ENCODE assay signal across 17 cellular contexts in the genomic region with DNA sequence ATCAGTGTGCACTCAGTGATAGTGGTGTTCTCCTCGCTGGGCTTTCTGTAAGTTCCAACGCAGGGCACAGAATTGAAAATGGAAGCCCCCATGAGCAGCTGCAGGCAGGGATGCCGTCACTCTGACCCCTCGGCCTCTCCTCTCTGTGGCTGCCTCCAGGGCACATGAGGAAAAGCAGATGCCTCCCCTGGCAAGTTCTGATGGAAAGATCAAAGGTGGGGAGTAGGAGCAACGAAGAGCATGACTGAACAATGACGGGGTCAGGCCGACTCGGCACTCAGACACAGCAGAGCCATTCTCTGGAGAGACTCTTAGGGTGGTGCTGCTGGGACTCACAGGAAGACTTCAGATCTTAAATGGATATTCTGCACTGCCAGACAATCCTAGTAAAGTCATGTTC.
DNase-seq lines count a peak whose midpoint lies in the region; ATAC-seq and TF ChIP-seq lines count a peak whose summit lies in the region.
"Had no signal": no experiment of that assay in that cellular context is flagged by ENCODE, and none has a peak within 500 bp of the region (broad histone marks: within the 10 kb centered on the region; RNA-seq: fewer than 3 reads in every experiment).

No MANE protein-coding gene starts in this region.

- peak overlapping the region; percentile 47 for H2AFZ ChIP-seq in neural progenitor cell (replicated peaks)
- H2AFZ ChIP-seq: GM23338 had no signal

- H3K36me3 ChIP-seq in Panc1 (ENCODE audit: control insufficient read depth, insufficient read depth, low read length) (no peaks in the 10 kb centered on the region), neural progenitor cell (no peaks in the 10 kb centered on the region), stomach smooth muscle (ENCODE audit: control insufficient read depth in 2 of 2, insufficient read depth in 2 of 2, low read length in 2 of 2) (no peaks in the 10 kb centered on the region)

- TF ChIP-seq CTCF in Panc1 (IDR thresholded peaks at IDR 0.05) (no peak), foreskin fibroblast (IDR thresholded peaks at IDR 0.05; ENCODE audit: low read depth, low read length) (no peak), neural progenitor cell (IDR thresholded peaks at IDR 0.05) (no peak)

- H3K27me3 ChIP-seq in Panc1 (ENCODE audit: control insufficient read depth, insufficient read depth, low read length) (no peaks in the 10 kb centered on the region), neural progenitor cell (no peaks in the 10 kb centered on the region), stomach smooth muscle (ENCODE audit: control insufficient read depth in 1 of 2, insufficient read depth in 2 of 2, low read length in 2 of 2) (no peaks in the 10 kb centered on the region)

- H3K4me3 Mint-ChIP-seq in neural progenitor cell (no peak overlapping the region), immature natural killer cell (no peak overlapping the region)
- H3K4me3 Mint-ChIP-seq: CD4-positive, alpha-beta T cell; GM23338 had no signal

- DNase-seq in Panc1 (ENCODE audit: low read depth, low spot score) (no peak), foreskin fibroblast (peak; percentile 6 to 41), neural progenitor cell (ENCODE audit: low spot score) (no peak), NCI-H526 treated with DMSO at 0.1 percent for 48 hours (lab: John Stamatoyannopoulos, UW) (no peak), immature natural killer cell (no peak)
- DNase-seq: CD4-positive, alpha-beta T cell; HCEC 1CT; NCI-H1105; NCI-H2081 treated with DMSO at 0.1 percent for 48 hours; NCI-H446 treated with DMSO at 0.1 percent for 48 hours; NCI-H748 treated with DMSO at 0.1 percent for 48 hours; SHP77 treated with DMSO at 0.1 percent for 48 hours had no signal

- peak overlapping the region; percentile 33 for H3K27ac Mint-ChIP-seq in neural progenitor cell
- H3K27ac Mint-ChIP-seq in immature natural killer cell = no peak overlapping the region
- H3K27ac Mint-ChIP-seq: CD4-positive, alpha-beta T cell; GM23338 had no signal

- in situ Hi-C loops in Panc1 (cut with HindIII; ENCODE audit: low pct_unique_long_range_greater_than_20kb, low sequenced_read_pairs) = no loop called here

- no peaks in the 10 kb centered on the region for H3F3A ChIP-seq in neural progenitor cell (ENCODE audit: low read depth)

- intact Hi-C loops in Panc1 (cut with micrococcal nuclease; ENCODE audit: unreplicated experiment) = loop anchor here (10.0 kb wide), 1 partner anchor 483 kb away; no protein-coding TSS in a partner anchor

- H3K79me2 ChIP-seq in neural progenitor cell (ENCODE audit: low read depth) = no peaks in the 10 kb centered on the region

- H3K4me3 ChIP-seq in Panc1 (ENCODE audit: low read depth in 2 of 2, low read length in 2 of 2) = no peak overlapping the region
- no peak overlapping the region for H3K4me3 ChIP-seq in foreskin fibroblast (ENCODE audit: low read depth in 1 of 2, low read length in 2 of 2)
- no peak overlapping the region for H3K4me3 ChIP-seq in neural progenitor cell
- no peak overlapping the region for H3K4me3 ChIP-seq in stomach smooth muscle (ENCODE audit: low read length in 2 of 2)
- H3K4me3 ChIP-seq: GM12878, GM23338 had no signal

- H4K20me1 ChIP-seq in neural progenitor cell (ENCODE audit: low read depth) = no peaks in the 10 kb centered on the region

- H3K4me1 ChIP-seq in Panc1 (ENCODE audit: control insufficient read depth, insufficient read depth, low read length) (no peaks in the 10 kb centered on the region), neural progenitor cell (no peaks in the 10 kb centered on the region), stomach smooth muscle (ENCODE audit: control insufficient read depth, insufficient read depth, low read length) (peaks cover 15% of the 10 kb centered on the region)

- CTCF ChIA-PET in Panc1 (lab: Charles Lee) = no interaction called here

- H3K27me3 Mint-ChIP-seq in neural progenitor cell (ENCODE audit: insufficient read depth, low read depth) (peaks cover 9% of the 10 kb centered on the region), immature natural killer cell (ENCODE audit: low read depth in 3 of 3) (peaks cover 0 to 5% (median 0%) of the 10 kb centered on the region in 3 donors)
- H3K27me3 Mint-ChIP-seq: CD4-positive, alpha-beta T cell had no signal

- H3K9ac ChIP-seq in neural progenitor cell = no peak overlapping the region
- no peak overlapping the region for H3K9ac ChIP-seq in stomach smooth muscle (ENCODE audit: low read length in 2 of 2)

- no peak overlapping the region for H3K4me2 ChIP-seq in neural progenitor cell
- H3K4me2 ChIP-seq: GM23338 had no signal

- no peak overlapping the region for H3K27ac ChIP-seq in Panc1 (ENCODE audit: low read length)
- no peak overlapping the region for H3K27ac ChIP-seq in neural progenitor cell
- H3K27ac ChIP-seq in stomach smooth muscle (ENCODE audit: low read length) = peak overlapping the region; percentile 71

- H3K9me3 Mint-ChIP-seq in neural progenitor cell (no peaks in the 10 kb centered on the region), immature natural killer cell (peaks cover 0 to 3% (median 0%) of the 10 kb centered on the region in 6 donors)
- H3K9me3 Mint-ChIP-seq: CD4-positive, alpha-beta T cell; GM23338 had no signal

- ATAC-seq in Panc1 (peak; percentile 30; the same call in 1 of the 2 replicates), HG02571 (IDR thresholded peaks at IDR 0.05; ENCODE audit: unreplicated experiment) (no peak), GM21717 (IDR thresholded peaks at IDR 0.05; ENCODE audit: unreplicated experiment) (no peak)
- ATAC-seq: GM12878, GM23338 had no signal

- H3K36me3 Mint-ChIP-seq in neural progenitor cell (no peaks in the 10 kb centered on the region), immature natural killer cell (peaks cover 0 to 7% (median 0%) of the 10 kb centered on the region in 3 donors)

- POLR2A ChIA-PET in Panc1 (lab: Charles Lee) = no interaction called here

- no TSS peak for BruUV-seq in Panc1 (replicated peaks; lab: Mats Ljungman, UMichigan)

- H3K4me1 Mint-ChIP-seq in neural progenitor cell (peaks cover 18% of the 10 kb centered on the region), immature natural killer cell (peaks cover 4 to 8% of the 10 kb centered on the region in 2 donors)

- H3K9me3 ChIP-seq in Panc1 (ENCODE audit: control insufficient read depth, insufficient read depth, low read depth, low read length) (no peaks in the 10 kb centered on the region), neural progenitor cell (ENCODE audit: low read depth) (no peaks in the 10 kb centered on the region), stomach smooth muscle (ENCODE audit: control insufficient read depth in 2 of 2, low read length in 2 of 2) (no peaks in the 10 kb centered on the region)

Comparison
In these comparisons a context has a peak if more than half of its experiments do, and no peak if none do; other contexts are left out.
1. DNase-seq: peak in foreskin fibroblast (2 of 2); none in Panc1 (single experiment), neural progenitor cell (single experiment), NCI-H526 treated with DMSO at 0.1 percent for 48 hours (single experiment) and immature natural killer cell (0 of 3).